Comparison of ENCODE assay signal across 29 cellular contexts in the genomic region with DNA sequence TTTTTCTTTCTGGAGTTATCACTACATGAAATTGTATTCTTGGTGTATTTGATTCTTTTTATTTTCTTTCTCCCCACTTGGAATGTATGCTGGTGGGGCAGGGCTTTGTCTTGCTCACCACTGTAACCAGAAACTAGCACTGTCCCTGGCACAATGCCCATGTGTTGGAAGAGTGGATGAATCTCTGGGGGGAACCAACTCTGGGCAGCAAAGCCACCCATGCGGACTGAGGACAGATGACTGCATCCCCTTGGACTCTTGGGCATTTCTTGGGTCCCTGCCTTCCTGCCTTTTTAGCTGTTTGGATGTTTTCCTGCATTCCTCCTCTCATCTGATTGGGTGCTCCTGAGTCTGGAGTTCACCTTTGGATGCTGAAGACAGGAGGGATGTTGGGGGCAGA. TPM values are rescaled to one million over a fixed set of nuclear protein-coding genes. Genes with fewer than 3 reads are reported as not detected.
A peak's percentile ranks its signal among the peaks of the same experiment; 100 is the strongest.
DNase-seq lines count a peak whose midpoint lies in the region; ATAC-seq and TF ChIP-seq lines count a peak whose summit lies in the region.
"Had no signal": no experiment of that assay in that cellular context is flagged by ENCODE, and none has a peak within 500 bp of the region (broad histone marks: within the 10 kb centered on the region; RNA-seq: fewer than 3 reads in every experiment).

No MANE protein-coding gene starts in this region.

- peak overlapping the region; percentile 63 for H3K4me2 ChIP-seq in PC-9

- H3K4me3 Mint-ChIP-seq in osteocyte (ENCODE audit: unreplicated experiment), result no peak overlapping the region
- H3K4me3 Mint-ChIP-seq: activated CD4-positive, alpha-beta T cell treated with anti-CD3 and anti-CD28 coated beads for 36 hours; activated naive CD8-positive, alpha-beta T cell treated with anti-CD3 and anti-CD28 coated beads, Interleukin-2, amount 50 U/mL, for 24 hours; brain; CD14-positive monocyte; neural crest cell had no signal

- H3K9me2 ChIP-seq in PC-9 (ENCODE audit: insufficient read depth), result no peaks in the 10 kb centered on the region

- TF ChIP-seq POLR2A in tibial nerve (IDR thresholded peaks at IDR 0.05), result no peak

- no peaks in the 10 kb centered on the region for H3K27me3 ChIP-seq in PC-9 (ENCODE audit: insufficient read depth, low read depth)
- no peaks in the 10 kb centered on the region for H3K27me3 ChIP-seq in tibial nerve
- H3K27me3 ChIP-seq: foreskin keratinocyte had no signal

- no peaks in the 10 kb centered on the region for H4K20me1 ChIP-seq in PC-9 (ENCODE audit: insufficient read depth)

- POLR2A ChIA-PET in PC-9 (lab: Charles Lee; ENCODE audit: unreplicated experiment), result interaction anchor here (0.6 kb wide), 1 partner anchor 127 kb away, joined by 3 read pairs; no protein-coding TSS in a partner anchor

- H3K36me3 Mint-ChIP-seq in osteocyte (ENCODE audit: unreplicated experiment), result no peaks in the 10 kb centered on the region
- H3K36me3 Mint-ChIP-seq: brain, CD14-positive monocyte had no signal

- no peak overlapping the region for H3K4me3 ChIP-seq in PC-9
- H3K4me3 ChIP-seq in coronary artery, result peak overlapping the region; percentile 61
- peak overlapping the region; percentile 4 to 56 (median 34) for H3K4me3 ChIP-seq in tibial nerve
- H3K4me3 ChIP-seq: lung had no signal

- H3K27ac Mint-ChIP-seq in osteocyte (ENCODE audit: unreplicated experiment), result no peak overlapping the region
- H3K27ac Mint-ChIP-seq: activated CD4-positive, alpha-beta T cell treated with anti-CD3 and anti-CD28 coated beads for 36 hours; activated naive CD8-positive, alpha-beta T cell treated with anti-CD3 and anti-CD28 coated beads, Interleukin-2, amount 50 U/mL, for 24 hours; brain had no signal

- no peak for TF ChIP-seq EP300 in tibial nerve (IDR thresholded peaks at IDR 0.05)

- no peaks in the 10 kb centered on the region for H3K36me3 ChIP-seq in PC-9 (ENCODE audit: low read depth)
- peaks cover 0 to 5% (median 0%) of the 10 kb centered on the region in 3 donors for H3K36me3 ChIP-seq in tibial nerve

- no peaks in the 10 kb centered on the region for H3K4me1 Mint-ChIP-seq in osteocyte (ENCODE audit: unreplicated experiment)
- H3K4me1 Mint-ChIP-seq: activated CD4-positive, alpha-beta T cell treated with anti-CD3 and anti-CD28 coated beads for 36 hours; activated naive CD8-positive, alpha-beta T cell treated with anti-CD3 and anti-CD28 coated beads, Interleukin-2, amount 50 U/mL, for 24 hours; brain; CD14-positive monocyte; neural crest cell had no signal

- H3K79me2 ChIP-seq in PC-9 (ENCODE audit: low read depth), result no peaks in the 10 kb centered on the region

- TF ChIP-seq CTCF in PC-9 (conservative IDR thresholded peaks at IDR 0.05) (no peak), coronary artery (IDR thresholded peaks at IDR 0.05) (no peak), osteocyte (IDR thresholded peaks at IDR 0.05) (no peak), tibial nerve (IDR thresholded peaks at IDR 0.05) (no peak)

- H3K27me3 Mint-ChIP-seq in osteocyte (ENCODE audit: unreplicated experiment), result no peaks in the 10 kb centered on the region
- H3K27me3 Mint-ChIP-seq: activated CD4-positive, alpha-beta T cell treated with anti-CD3 and anti-CD28 coated beads for 36 hours; brain had no signal

- intact Hi-C loops in PC-9 (cut with micrococcal nuclease; ENCODE audit: unreplicated experiment), result loop anchor here (1.0 to 5.0 kb wide), 5 partner anchors 48 to 193 kb away; partner anchors contain the start of gene EFCAB14

- H3F3A ChIP-seq in PC-9 (ENCODE audit: insufficient read depth, low read depth), result peaks cover 28% of the 10 kb centered on the region

- H3K4me1 ChIP-seq in PC-9 (replicated peaks; ENCODE audit: insufficient read depth) (peaks cover 51% of the 10 kb centered on the region), tibial nerve (peaks cover 0 to 32% (median 3%) of the 10 kb centered on the region in 4 donors)
- H3K4me1 ChIP-seq: foreskin keratinocyte had no signal

- H2AFZ ChIP-seq in PC-9, result no peak overlapping the region

- ATAC-seq in GM19455 (IDR thresholded peaks at IDR 0.05; ENCODE audit: unreplicated experiment) (no peak), GM21723 (IDR thresholded peaks at IDR 0.05; ENCODE audit: unreplicated experiment) (no peak)
- ATAC-seq: activated CD4-positive, alpha-beta T cell treated with anti-CD3 and anti-CD28 coated beads for 36 hours; activated naive CD8-positive, alpha-beta T cell treated with anti-CD3 and anti-CD28 coated beads, Interleukin-2, amount 50 U/mL, for 24 hours; foreskin keratinocyte; Panc1 had no signal

- BruUV-seq in PC-9 (replicated peaks; lab: Mats Ljungman, UMichigan), result TSS peak; percentile 29

- DNase-seq in PC-9 (peak; percentile 70 to 73), coronary artery (ENCODE audit: low spot score) (no peak), osteocyte (ENCODE audit: extremely low spot score, unreplicated experiment) (peak; percentile 72), tibial nerve (ENCODE audit: low spot score in 2 of 2) (peak; percentile 49 to 71), NCI-H2107 (lab: John Stamatoyannopoulos, UW) (no peak)
- DNase-seq: activated CD4-positive, alpha-beta T cell treated with anti-CD3 and anti-CD28 coated beads for 36 hours; activated CD8-positive, alpha-beta memory T cell treated with anti-CD3 and anti-CD28 coated beads for 24 hours; activated gamma-delta T cell treated with Interleukin-2 at 50 U/mL for 16 hours; activated naive CD8-positive, alpha-beta T cell treated with anti-CD3 and anti-CD28 coated beads, Interleukin-2, amount 50 U/mL, for 24 hours; activated T-cell treated with anti-CD3 and anti-CD28 coated beads, Interleukin-2, amount 50 U/mL, for 1 hour; Calu3; effector CD8-positive, alpha-beta T cell; erythroblast; foreskin keratinocyte; hypothalamus; NCI-H1105 treated with DMSO at 0.1 percent for 48 hours; NCI-H2081 treated with DMSO at 0.1 percent for 48 hours; posterior cingulate gyrus had no signal

- 55 to 67% methylated on average over 1 of the region's 1 CpG for WGBS in tibial nerve, 2 donors

- CTCF ChIA-PET in PC-9 (lab: Charles Lee), result no interaction called here

- H3K9me3 ChIP-seq in PC-9 (ENCODE audit: insufficient read depth, low read depth), result peaks cover 6% of the 10 kb centered on the region; the same call in 1 of the 2 replicates
- peaks cover 0 to 3% (median 0%) of the 10 kb centered on the region in 4 donors for H3K9me3 ChIP-seq in tibial nerve

- H3K27ac ChIP-seq in PC-9, result peak overlapping the region; percentile 73
- H3K27ac ChIP-seq in coronary artery, result peak overlapping the region in 1 of 2 donors; percentile 87
- peak overlapping the region; percentile 74 to 94 (median 90) for H3K27ac ChIP-seq in tibial nerve
- H3K27ac ChIP-seq: foreskin keratinocyte, HL-60 had no signal

- peaks cover 12% of the 10 kb centered on the region for H3K9me3 Mint-ChIP-seq in osteocyte (ENCODE audit: unreplicated experiment)
- H3K9me3 Mint-ChIP-seq: activated naive CD8-positive, alpha-beta T cell treated with anti-CD3 and anti-CD28 coated beads, Interleukin-2, amount 50 U/mL, for 24 hours had no signal

RNA-seq across cellular contexts. Expression of gene CYP4B1, which starts 6.1 kb away (rescaled TPM):
- total RNA-seq in PC-9 (2021), result 3.1 and 3.5 TPM in 2 replicates
- total RNA-seq in osteocyte, result not detected in 2 replicates
- 1,000 to 10,000 TPM in 2 of 4 donors, 100 to 1,000 TPM in 2; 578 to 1,081 (median 834) TPM for total RNA-seq in tibial nerve
- total RNA-seq: activated CD4-positive, alpha-beta T cell treated with anti-CD3 and anti-CD28 coated beads for 36 hours; Daoy; foreskin keratinocyte; NCI-H460; neural crest cell; SK-MEL-5 had no signal

Comparison
In these comparisons a context has a peak if more than half of its experiments do, and no peak if none do; other contexts are left out.
1. DNase-seq: peak in PC-9 (2 of 2), osteocyte (single experiment) and tibial nerve (2 of 2); none in coronary artery (single experiment) and NCI-H2107 (single experiment).
2. RNA of gene CYP4B1, which starts 6.1 kb away (total RNA-seq): 578 to 1,081 TPM in tibial nerve; 3.1 to 3.5 TPM in PC-9 and not detected in osteocyte; every median in the first group is over 100 times any median in the second.